In genomic region chr2:99337931-99338580, GRCh38 we compare ENCODE assay signal across 8 cellular contexts. TPM values are rescaled to one million over a fixed set of nuclear protein-coding genes. Genes with fewer than 3 reads are reported as not detected.
DNase-seq lines count a peak whose midpoint lies in the region; ATAC-seq and TF ChIP-seq lines count a peak whose summit lies in the region.

No MANE protein-coding gene starts in this region.

- peak overlapping the region; percentile 48 to 96 (median 82) for H3K4me3 ChIP-seq in heart left ventricle

- no peaks in the 10 kb centered on the region for H3K27me3 ChIP-seq in heart left ventricle

- H3K36me3 ChIP-seq in heart left ventricle: peaks cover 0 to 8% (median 1%) of the 10 kb centered on the region in 9 donors

- DNase-seq in heart left ventricle: no peak
- DNase-seq in Right ventricle myocardium superior: no peak
- DNase-seq in HuH-7.5 (ENCODE audit: low spot score): peak; percentile 25
- peak; percentile 7 for DNase-seq in amniotic epithelial cell (ENCODE audit: low read depth)
- no peak for DNase-seq in left colon
- DNase-seq in posterior vena cava (ENCODE audit: low spot score): no peak
- DNase-seq in OCI-M2 (lab: John Stamatoyannopoulos, UW; ENCODE audit: unreplicated experiment): no peak

- TF ChIP-seq CTCF in heart left ventricle (IDR thresholded peaks at IDR 0.05): no peak

- no peak for TF ChIP-seq POLR2A in heart left ventricle (IDR thresholded peaks at IDR 0.05)

- H3K9me3 ChIP-seq in heart left ventricle: no peaks in the 10 kb centered on the region

- intact Hi-C loops in heart left ventricle (cut with DNase I): loop anchor here (1.0 to 10.0 kb wide), 9 partner anchors 64 to 183 kb away; partner anchors contain the start of genes REV1 (in 8 of the 10), MITD1 (in 6 of the 10), MRPL30 (in 6 of the 10) and LIPT1 (in 2 of the 10)
- intact Hi-C loops in Right ventricle myocardium superior (cut with DNase I): loop anchor here (2.0 kb wide), 1 partner anchor 151 kb away; no protein-coding TSS in a partner anchor
- intact Hi-C loops in left colon (cut with DNase I, micrococcal nuclease): loop anchor here in 1 of 2 donors (5.0 kb wide), 1 partner anchor 149 kb away; no protein-coding TSS in a partner anchor
- intact Hi-C loops in posterior vena cava (cut with DNase I): no loop called here

- peaks cover 3 to 61% (median 36%) of the 10 kb centered on the region in 12 donors for H3K4me1 ChIP-seq in heart left ventricle

- ATAC-seq in heart left ventricle (no peak), Right ventricle myocardium superior (ENCODE audit: poor library complexity) (no peak), left colon (peak; percentile 5), HG03108 (IDR thresholded peaks at IDR 0.05; ENCODE audit: unreplicated experiment) (no peak)

- 2 to 4% (median 3%) methylated on average over 20 of the region's 20 CpGs for WGBS in heart left ventricle, 4 donors

- H3K27ac ChIP-seq in heart left ventricle: peak overlapping the region in 11 of 12 donors; percentile 84 to 97 (median 93)

RNA-seq across cellular contexts. Expression of gene EIF5B, which starts 0.9 kb away (rescaled TPM):
- 100 to 1,000 TPM in 2 of 9 donors, 10 to 100 TPM in 7; 56.1 to 165 (median 86.8) TPM for total RNA-seq in heart left ventricle
- 100 to 1,000 TPM; 109 to 115 TPM for polyA plus RNA-seq in heart left ventricle
- 84.7 TPM for total RNA-seq in Right ventricle myocardium superior
- 10 to 100 TPM; 24.3 to 33.0 TPM for total RNA-seq in left colon
- 10 to 100 TPM; 40.0 to 62.5 TPM for total RNA-seq in posterior vena cava

RNA-seq across cellular contexts. Expression of gene TXNDC9, which starts 1.9 kb away (rescaled TPM):
- total RNA-seq in heart left ventricle (10 to 100 TPM; 19.4 to 34.3 (median 22.7) TPM), Right ventricle myocardium superior (16.6 TPM), left colon (10 to 100 TPM; 27.9 to 29.4 TPM), posterior vena cava (10 to 100 TPM; 26.2 to 40.3 TPM)
- 10 to 100 TPM; 15.8 to 37.5 TPM for polyA plus RNA-seq in heart left ventricle

RNA-seq across cellular contexts. Expression of gene LYG1, which starts 37.1 kb away (rescaled TPM):
- total RNA-seq in heart left ventricle (under 1 TPM in 6 of 9 donors, not detected in 3; 0.29 to 0.64 (median 0.47) TPM), Right ventricle myocardium superior (not detected), left colon (1 to 10 TPM in 1 of 2 donors, under 1 TPM in 1; 0.55 to 1.2 TPM), posterior vena cava (under 1 TPM; 0.97 to 1.00 TPM)
- polyA plus RNA-seq in heart left ventricle: 1 to 10 TPM in 1 of 2 donors, under 1 TPM in 1; 0.80 to 1.2 TPM

Comparison
In these comparisons a context has a peak if more than half of its experiments do, and no peak if none do; other contexts are left out.
1. DNase-seq: peak in HuH-7.5 (single experiment) and amniotic epithelial cell (single experiment); none in heart left ventricle (0 of 5), Right ventricle myocardium superior (single experiment), left colon (0 of 2), posterior vena cava (single experiment) and OCI-M2 (single experiment).
2. intact Hi-C loops: an anchor here in heart left ventricle (1.0 to 10.0 kb wide) and Right ventricle myocardium superior (2.0 kb wide); none called in posterior vena cava.